In genomic region chr10:44801383-44802327, GRCh38 we compare ENCODE assay signal across 8 cellular contexts.
DNase-seq lines count a peak whose midpoint lies in the region; ATAC-seq and TF ChIP-seq lines count a peak whose summit lies in the region.

No MANE protein-coding gene starts in this region.

- no peak for TF ChIP-seq CTCF in uterus (IDR thresholded peaks at IDR 0.05)
- TF ChIP-seq CTCF in spleen (IDR thresholded peaks at IDR 0.05 in 8 of 11, conservative IDR thresholded peaks at IDR 0.05 in 3 of 11): no peak

- 64 to 78% (median 76%) methylated on average over 6 of the region's 6 CpGs for WGBS in spleen, 5 donors

- TF ChIP-seq POLR2A in uterus (IDR thresholded peaks at IDR 0.05): no peak
- TF ChIP-seq POLR2A in spleen (IDR thresholded peaks at IDR 0.05): no peak

- H3K9me3 ChIP-seq in uterus: no peaks in the 10 kb centered on the region
- no peaks in the 10 kb centered on the region for H3K9me3 ChIP-seq in spleen

- H3K27me3 ChIP-seq in uterus (no peaks in the 10 kb centered on the region), spleen (replicated peaks in 1 of 7) (peaks cover 0 to 15% (median 0%) of the 10 kb centered on the region in 7 donors)

- H3K27ac ChIP-seq in uterus (no peak overlapping the region), spleen (no peak overlapping the region)

- no peak for ATAC-seq in GM21367 (IDR thresholded peaks at IDR 0.05; ENCODE audit: unreplicated experiment)

- H3K4me3 ChIP-seq in uterus: no peak overlapping the region
- no peak overlapping the region for H3K4me3 ChIP-seq in spleen

- H3K4me1 ChIP-seq in uterus (peaks cover 0 to 13% of the 10 kb centered on the region in 2 donors), spleen (no peaks in the 10 kb centered on the region)

- H3K36me3 ChIP-seq in uterus: no peaks in the 10 kb centered on the region
- H3K36me3 ChIP-seq in spleen: no peaks in the 10 kb centered on the region

- DNase-seq in NCI-H2081 (lab: John Stamatoyannopoulos, UW): peak; percentile 15 to 21
- no peak for DNase-seq in NCI-H2081 treated with DMSO at 0.1 percent for 48 hours (lab: John Stamatoyannopoulos, UW)
- peak; percentile 89 for DNase-seq in amniotic stem cell (lab: John Stamatoyannopoulos, UW)
- peak; percentile 37 for DNase-seq in iPS-NIHi11 (ENCODE audit: low spot score)
- peak; percentile 62 to 68 for DNase-seq in uterus
- no peak for DNase-seq in spleen
- no peak for DNase-seq in COLO829 (ENCODE audit: low spot score)

- intact Hi-C loops in uterus (cut with DNase I; ENCODE audit: low total_unique reads): no loop called here
- intact Hi-C loops in spleen (cut with DNase I; ENCODE audit: low total_unique reads): no loop called here

Comparison
In these comparisons a context has a peak if more than half of its experiments do, and no peak if none do; other contexts are left out.
1. DNase-seq: peak in NCI-H2081 (2 of 2), amniotic stem cell (single experiment), iPS-NIHi11 (single experiment) and uterus (2 of 2); none in NCI-H2081 treated with DMSO at 0.1 percent for 48 hours (single experiment), spleen (single experiment) and COLO829 (single experiment).